3 cellular contexts compared by ENCODE assay signal in the genomic region with DNA sequence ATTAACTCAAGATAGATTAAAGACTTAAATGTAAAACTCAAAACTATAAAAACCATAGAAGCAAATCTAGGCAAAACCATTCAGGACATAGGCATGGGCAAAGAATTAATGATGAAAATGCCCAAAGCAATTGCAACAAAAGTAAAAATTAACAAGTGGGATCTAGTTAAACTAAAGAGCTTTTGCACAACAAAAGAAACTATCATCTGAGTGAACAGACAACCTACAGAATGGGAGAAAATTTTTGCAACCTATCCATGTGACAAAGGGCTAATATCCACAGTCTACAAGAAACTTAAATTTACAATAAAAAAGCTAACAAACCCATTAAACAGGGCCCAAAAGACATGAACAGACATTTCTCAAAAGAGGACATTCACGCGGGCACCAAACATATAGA.
"Had no signal": no experiment of that assay in that cellular context is flagged by ENCODE, and none has a peak within 500 bp of the region (broad histone marks: within the 10 kb centered on the region; RNA-seq: fewer than 3 reads in every experiment).

No MANE protein-coding gene starts in this region.

- ATAC-seq: GM12878 had no signal

- H3K4me3 ChIP-seq: GM12878 had no signal

- DNase-seq: GDM1, GF-D8 had no signal
